Comparison of ENCODE assay signal across 18 cellular contexts in genomic region chr6:24738732-24739131, GRCh38. TPM values are rescaled to one million over a fixed set of nuclear protein-coding genes. Genes with fewer than 3 reads are reported as not detected.
"Had no signal": no experiment of that assay in that cellular context is flagged by ENCODE, and none has a peak within 500 bp of the region (broad histone marks: within the 10 kb centered on the region; RNA-seq: fewer than 3 reads in every experiment).

No MANE protein-coding gene starts in this region.

- H3K27ac ChIP-seq: neutrophil, psoas muscle, right lobe of liver, tibial nerve, vagina had no signal

- DNase-seq: activated B cell treated with CpG ODN at 0.5 μM for 24 hours; activated CD4-positive, alpha-beta T cell treated with anti-CD3 and anti-CD28 coated beads, Interleukin-2, amount 10 ng/mL, durations not matched to agents 24 days and 14 days; activated CD8-positive, alpha-beta memory T cell treated with anti-CD3 and anti-CD28 coated beads for 24 hours; activated naive CD4-positive, alpha-beta T cell treated with anti-CD3 and anti-CD28 coated beads for 36 hours; dermis blood vessel endothelial cell; endodermal cell; left colon; naive thymus-derived CD4-positive, alpha-beta T cell; psoas muscle; right lobe of liver had no signal

- H3K4me3 Mint-ChIP-seq: activated B cell treated with CpG ODN at 0.5 μM for 24 hours; activated CD4-positive, alpha-beta T cell treated with anti-CD3 and anti-CD28 coated beads, Interleukin-2, amount 10 ng/mL, durations not matched to agents 24 days and 14 days; activated naive CD4-positive, alpha-beta T cell treated with anti-CD3 and anti-CD28 coated beads for 36 hours; activated T-helper 17 cell treated with anti-CD3 and anti-CD28 coated beads, Interleukin-2, amount 50 U/mL, for 72 hours; endodermal cell; naive thymus-derived CD4-positive, alpha-beta T cell; stimulated activated effector memory CD8-positive, alpha-beta T cell treated with anti-CD3 and anti-CD28 coated beads, Interleukin-12 subunit alpha, Interleukin-12 subunit beta, amount 100 ng/mL, for 72 hours had no signal

- H3K9me3 Mint-ChIP-seq: activated B cell treated with CpG ODN at 0.5 μM for 24 hours; activated naive CD4-positive, alpha-beta T cell treated with anti-CD3 and anti-CD28 coated beads for 36 hours; endodermal cell; stimulated activated effector memory CD8-positive, alpha-beta T cell treated with anti-CD3 and anti-CD28 coated beads, Interleukin-12 subunit alpha, Interleukin-12 subunit beta, amount 100 ng/mL, for 72 hours had no signal

- H3K4me1 ChIP-seq: right lobe of liver, tibial nerve had no signal

- H3K4me1 Mint-ChIP-seq: endodermal cell had no signal

- H3K27me3 Mint-ChIP-seq: activated B cell treated with CpG ODN at 0.5 μM for 24 hours; activated T-helper 17 cell treated with anti-CD3 and anti-CD28 coated beads, Interleukin-2, amount 50 U/mL, for 72 hours had no signal

- H3K27ac Mint-ChIP-seq: activated B cell treated with CpG ODN at 0.5 μM for 24 hours; activated CD4-positive, alpha-beta T cell treated with anti-CD3 and anti-CD28 coated beads, Interleukin-2, amount 10 ng/mL, durations not matched to agents 24 days and 14 days; activated naive CD4-positive, alpha-beta T cell treated with anti-CD3 and anti-CD28 coated beads for 36 hours; activated T-helper 17 cell treated with anti-CD3 and anti-CD28 coated beads, Interleukin-2, amount 50 U/mL, for 72 hours; endodermal cell; naive thymus-derived CD4-positive, alpha-beta T cell; stimulated activated effector memory CD8-positive, alpha-beta T cell treated with anti-CD3 and anti-CD28 coated beads, Interleukin-12 subunit alpha, Interleukin-12 subunit beta, amount 100 ng/mL, for 72 hours had no signal

- H3K9me3 ChIP-seq: neutrophil, psoas muscle, right lobe of liver, tibial nerve, vagina had no signal

- ATAC-seq: activated T-helper 17 cell treated with anti-CD3 and anti-CD28 coated beads, Interleukin-2, amount 50 U/mL, for 72 hours; esophagus mucosa; left colon; naive thymus-derived CD4-positive, alpha-beta T cell; psoas muscle; right lobe of liver; stimulated activated effector memory CD8-positive, alpha-beta T cell treated with anti-CD3 and anti-CD28 coated beads, Interleukin-12 subunit alpha, Interleukin-12 subunit beta, amount 100 ng/mL, for 72 hours had no signal

- H3K27me3 ChIP-seq: right lobe of liver, tibial nerve, vagina had no signal

- H3K4me3 ChIP-seq: lung, psoas muscle, right lobe of liver, tibial nerve, vagina had no signal

- H3K36me3 ChIP-seq: neutrophil, right lobe of liver, tibial nerve, vagina had no signal

RNA-seq across cellular contexts. Expression of gene ARMH2, which starts 60.0 kb away (rescaled TPM):
- total RNA-seq: activated naive CD4-positive, alpha-beta T cell treated with anti-CD3 and anti-CD28 coated beads for 36 hours; dermis blood vessel endothelial cell; endodermal cell; esophagus mucosa; fibroblast of villous mesenchyme; left colon; psoas muscle; right lobe of liver; tibial nerve; vagina had no signal
- polyA plus RNA-seq: psoas muscle had no signal
